ENCODE assay signal across 8 cellular contexts in genomic region chr12:8890313-8891084, GRCh38. TPM values are rescaled to one million over a fixed set of nuclear protein-coding genes. Genes with fewer than 3 reads are reported as not detected.
A peak's percentile ranks its signal among the peaks of the same experiment; 100 is the strongest.
DNase-seq lines count a peak whose midpoint lies in the region; ATAC-seq and TF ChIP-seq lines count a peak whose summit lies in the region.

No MANE protein-coding gene starts in this region.

- intact Hi-C loops in left ventricle myocardium superior (cut with micrococcal nuclease) = loop anchor here (5.0 kb wide), 1 partner anchor 208 kb away; no protein-coding TSS in a partner anchor

- H4K20me1 ChIP-seq in DOHH2 (ENCODE audit: control insufficient read depth, insufficient read depth, low read depth, low read length) = no peaks in the 10 kb centered on the region

- no peaks in the 10 kb centered on the region for H3K27me3 ChIP-seq in DOHH2 (ENCODE audit: control insufficient read depth, low read length)

- peaks cover 4% of the 10 kb centered on the region for H3K4me1 ChIP-seq in DOHH2 (ENCODE audit: control insufficient read depth, low read length)

- no peaks in the 10 kb centered on the region for H3K36me3 Mint-ChIP-seq in activated naive CD8-positive, alpha-beta T cell treated with anti-CD3 and anti-CD28 coated beads for 36 hours

- H3K4me2 ChIP-seq in DOHH2 (ENCODE audit: low read length) = peak overlapping the region; percentile 76

- H3K27ac ChIP-seq in DOHH2 (ENCODE audit: low read depth, low read length) (no peak overlapping the region), SK-N-MC (no peak overlapping the region)

- peak; percentile 87 for ATAC-seq in left ventricle myocardium superior
- ATAC-seq in HG03521 (IDR thresholded peaks at IDR 0.05; ENCODE audit: unreplicated experiment) = no peak
- ATAC-seq in HG02678 (IDR thresholded peaks at IDR 0.05; ENCODE audit: unreplicated experiment) = no peak

- peak overlapping the region; percentile 72 for H3K4me3 ChIP-seq in DOHH2 (ENCODE audit: low read length)
- peak overlapping the region; percentile 75 for H3K4me3 ChIP-seq in SK-N-MC

- H3K27ac Mint-ChIP-seq in activated naive CD8-positive, alpha-beta T cell treated with anti-CD3 and anti-CD28 coated beads for 36 hours = no peak overlapping the region

- no peaks in the 10 kb centered on the region for H3F3A ChIP-seq in DOHH2 (ENCODE audit: control insufficient read depth, insufficient read depth)

- no peaks in the 10 kb centered on the region for H3K9me2 ChIP-seq in DOHH2 (replicated peaks; ENCODE audit: control insufficient read depth, low read length)

- peak; percentile 91 for TF ChIP-seq CTCF in DOHH2 (IDR thresholded peaks at IDR 0.05; ENCODE audit: low read depth, low read length, poor library complexity, severe bottlenecking)

- H3K4me3 Mint-ChIP-seq in activated naive CD8-positive, alpha-beta T cell treated with anti-CD3 and anti-CD28 coated beads for 36 hours = peak overlapping the region; percentile 80

- H3K79me2 ChIP-seq in DOHH2 (ENCODE audit: control insufficient read depth, low read length) = no peaks in the 10 kb centered on the region

- peak; percentile 27 for DNase-seq in HS-27A (ENCODE audit: low read depth)
- DNase-seq in SK-N-MC (ENCODE audit: low read depth, low spot score) = peak; percentile 22
- peak; percentile 56 for DNase-seq in activated naive CD8-positive, alpha-beta T cell treated with anti-CD3 and anti-CD28 coated beads for 36 hours
- DNase-seq in left ventricle myocardium superior = peak; percentile 37
- DNase-seq in retina = peak; percentile 81

- H3K9me3 ChIP-seq in DOHH2 (ENCODE audit: control insufficient read depth, insufficient read depth, low read length) (no peaks in the 10 kb centered on the region), SK-N-MC (ENCODE audit: low read depth, low read length) (no peaks in the 10 kb centered on the region)

- H3K36me3 ChIP-seq in DOHH2 (ENCODE audit: control insufficient read depth, low read length) (no peaks in the 10 kb centered on the region), SK-N-MC (ENCODE audit: insufficient read depth, low read length) (no peaks in the 10 kb centered on the region)

- peaks cover 10% of the 10 kb centered on the region for H3K4me1 Mint-ChIP-seq in activated naive CD8-positive, alpha-beta T cell treated with anti-CD3 and anti-CD28 coated beads for 36 hours

- no peaks in the 10 kb centered on the region for H3K27me3 Mint-ChIP-seq in activated naive CD8-positive, alpha-beta T cell treated with anti-CD3 and anti-CD28 coated beads for 36 hours

- no peaks in the 10 kb centered on the region for H3K9me3 Mint-ChIP-seq in activated naive CD8-positive, alpha-beta T cell treated with anti-CD3 and anti-CD28 coated beads for 36 hours

- peak overlapping the region; percentile 69 for H3K9ac ChIP-seq in SK-N-MC (ENCODE audit: insufficient read length)

RNA-seq across cellular contexts. Expression of gene PHC1, which starts 23.8 kb away (rescaled TPM):
- total RNA-seq in activated naive CD8-positive, alpha-beta T cell treated with anti-CD3 and anti-CD28 coated beads for 36 hours = 10 to 100 TPM; 12.9 to 16.5 TPM
- 24.7 TPM for total RNA-seq in left ventricle myocardium superior

RNA-seq across cellular contexts. Expression of gene M6PR, which starts 58.9 kb away (rescaled TPM):
- total RNA-seq in activated naive CD8-positive, alpha-beta T cell treated with anti-CD3 and anti-CD28 coated beads for 36 hours = 100 to 1,000 TPM; 213 to 226 TPM
- total RNA-seq in left ventricle myocardium superior = 87.5 TPM

Comparison
In these comparisons a context has a peak if more than half of its experiments do, and no peak if none do; other contexts are left out.
1. DNase-seq: peak in every context shown above with its lines; median percentile 81 in retina; 56 in activated naive CD8-positive, alpha-beta T cell treated with anti-CD3 and anti-CD28 coated beads for 36 hours; 37 in left ventricle myocardium superior; 27 in HS-27A; 22 in SK-N-MC.